Comparison of ENCODE assay signal across 29 cellular contexts in the genomic region with DNA sequence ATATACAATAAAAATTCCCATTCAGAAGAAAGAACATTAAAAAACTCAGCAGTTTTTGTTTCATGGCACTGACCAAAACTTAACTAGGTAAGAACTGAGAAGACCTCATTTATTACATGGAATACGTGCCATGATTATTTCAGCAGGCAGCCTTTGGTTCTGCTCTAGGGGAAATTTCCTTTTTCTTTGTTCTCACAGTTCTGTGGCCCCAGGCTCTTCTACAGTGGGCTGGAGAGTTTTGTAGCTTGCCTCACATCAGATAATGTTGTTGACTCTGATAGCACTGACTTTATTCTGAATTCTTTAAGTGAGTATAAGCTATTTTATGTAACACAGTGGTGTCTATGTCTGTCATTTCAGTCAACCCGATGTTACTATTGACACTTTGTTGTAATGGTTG.
"Had no signal": no experiment of that assay in that cellular context is flagged by ENCODE, and none has a peak within 500 bp of the region (broad histone marks: within the 10 kb centered on the region; RNA-seq: fewer than 3 reads in every experiment).

No MANE protein-coding gene starts in this region.

- DNase-seq: activated B cell treated with CpG ODN at 0.5 μM for 24 hours; activated CD4-positive, alpha-beta T cell treated with anti-CD3 and anti-CD28 coated beads for 48 hours; activated CD4-positive, alpha-beta T cell treated with anti-CD3 and anti-CD28 coated beads, Interleukin-2, amount 50 U/mL, for 1 hour; activated CD4-positive, alpha-beta T cell treated with anti-CD3 and anti-CD28 coated beads, Interleukin-2, amount 50 U/mL, for 48 hours; activated CD8-positive, alpha-beta memory T cell treated with anti-CD3 and anti-CD28 coated beads for 24 hours; activated CD8-positive, alpha-beta T cell treated with anti-CD3 and anti-CD28 coated beads for 36 hours; activated effector memory CD4-positive, alpha-beta T cell treated with Interleukin-2 at 50 U/mL for 16 hours; activated gamma-delta T cell treated with Interleukin-2 at 50 U/mL for 16 hours; activated naive CD4-positive, alpha-beta T cell treated with anti-CD3 and anti-CD28 coated beads, Interleukin-2, amount 50 U/mL, for 16 hours; activated naive CD4-positive, alpha-beta T cell treated with Interleukin-2 at 50 U/mL for 16 hours; activated T-cell treated with anti-CD3 and anti-CD28 coated beads, Interleukin-2, amount 50 U/mL, for 4 hours; amniotic stem cell; anterior cingulate cortex; brain microvascular endothelial cell; dorsolateral prefrontal cortex; effector memory CD4-positive, alpha-beta T cell; endodermal cell; foreskin fibroblast; head of caudate nucleus; T-helper 17 cell had no signal

- H3K27me3 ChIP-seq: brain microvascular endothelial cell, dorsolateral prefrontal cortex had no signal

- FAIRE-seq: astrocyte, bronchial epithelial cell, frontal cortex, TTC549 had no signal

- H3K4me3 ChIP-seq: coronary artery, dorsolateral prefrontal cortex had no signal

- H3K27ac ChIP-seq: brain microvascular endothelial cell, coronary artery, dorsolateral prefrontal cortex, VCaP had no signal

- H3K36me3 ChIP-seq: brain microvascular endothelial cell had no signal

- ATAC-seq: activated CD4-positive, CD25-positive, alpha-beta regulatory T cell treated with anti-CD3 and anti-CD28 coated beads, Interleukin-2, amount 50 U/mL, for 24 hours; activated CD8-positive, alpha-beta T cell treated with anti-CD3 and anti-CD28 coated beads for 36 hours; activated T-cell treated with anti-CD3 and anti-CD28 coated beads, Interleukin-2, amount 50 U/mL, for 4 hours; activated T-helper 17 cell treated with anti-CD3 and anti-CD28 coated beads, Interleukin-2, amount 50 U/mL, for 72 hours; esophagus mucosa; T-helper 17 cell had no signal
